Comparison of ENCODE assay signal across 17 cellular contexts in genomic region chr12:68234140-68234539, GRCh38. TPM values are rescaled to one million over a fixed set of nuclear protein-coding genes. Genes with fewer than 3 reads are reported as not detected.
"Had no signal": no experiment of that assay in that cellular context is flagged by ENCODE, and none has a peak within 500 bp of the region (broad histone marks: within the 10 kb centered on the region; RNA-seq: fewer than 3 reads in every experiment).

No MANE protein-coding gene starts in this region.

- DNase-seq: activated naive CD4-positive, alpha-beta T cell treated with Interleukin-2 at 50 U/mL for 16 hours; cerebellar nuclear complex; cortex of kidney; hypothalamus; lower lobe of right lung; occipital lobe; posterior cingulate gyrus; sigmoid colon; stimulated activated CD4-positive, alpha-beta T cell treated with anti-CD3 and anti-CD28 coated beads, Interleukin-4, amount 100 ng/mL, for 4 hours; stimulated activated naive B cell treated with anti-CD40 and anti-IgM and Interleukin-4, amounts not matched to agents 10 μg/mL and 1 μg/mL and 100 μg/mL, for 72 hours; tibial artery had no signal

- H3K36me3 ChIP-seq: breast epithelium, lower lobe of right lung, sigmoid colon, tibial artery had no signal

- H3K36me3 Mint-ChIP-seq: stimulated activated naive B cell treated with anti-CD40 and anti-IgM and Interleukin-4, amounts not matched to agents 10 μg/mL and 1 μg/mL and 100 μg/mL, for 72 hours had no signal

- H3K4me3 Mint-ChIP-seq: stimulated activated naive B cell treated with anti-CD40 and anti-IgM and Interleukin-4, amounts not matched to agents 10 μg/mL and 1 μg/mL and 100 μg/mL, for 72 hours had no signal

- H3K9me3 Mint-ChIP-seq: stimulated activated naive B cell treated with anti-CD40 and anti-IgM and Interleukin-4, amounts not matched to agents 10 μg/mL and 1 μg/mL and 100 μg/mL, for 72 hours had no signal

- H3K4me3 ChIP-seq: breast epithelium, lower lobe of right lung, sigmoid colon, tibial artery had no signal

- H3K27me3 Mint-ChIP-seq: stimulated activated naive B cell treated with anti-CD40 and anti-IgM and Interleukin-4, amounts not matched to agents 10 μg/mL and 1 μg/mL and 100 μg/mL, for 72 hours had no signal

- ATAC-seq: lower lobe of right lung; stimulated activated naive B cell treated with anti-CD40 and anti-IgM and Interleukin-4, amounts not matched to agents 10 μg/mL and 1 μg/mL and 100 μg/mL, for 72 hours had no signal

- H3K4me1 ChIP-seq: breast epithelium, tibial artery had no signal

- H3K9me3 ChIP-seq: breast epithelium, lower lobe of right lung, sigmoid colon, tibial artery had no signal

- H3K27ac Mint-ChIP-seq: activated T-helper 2 cell treated with anti-CD3 and anti-CD28 coated beads, Interferon-gamma antibody, Interleukin-2, Interleukin-4, amounts not matched to agents 10 μg/mL and 5 μg/mL and 100 μg/mL, durations not matched to agents 14 hours and 24 hours and 36 hours; stimulated activated naive B cell treated with anti-CD40 and anti-IgM and Interleukin-4, amounts not matched to agents 10 μg/mL and 1 μg/mL and 100 μg/mL, for 72 hours had no signal

RNA-seq across cellular contexts. Expression of gene IL26, which starts 8.5 kb away (rescaled TPM):
- total RNA-seq: astrocyte, breast epithelium, frontal cortex, lower lobe of right lung, occipital lobe, renal cortical epithelial cell, subcutaneous adipose tissue had no signal

RNA-seq across cellular contexts. Expression of gene IL22, which starts 19.3 kb away (rescaled TPM):
- total RNA-seq: astrocyte, breast epithelium, frontal cortex, lower lobe of right lung, occipital lobe, renal cortical epithelial cell, sigmoid colon, subcutaneous adipose tissue had no signal
